8 cellular contexts compared by ENCODE assay signal in genomic region chrX:24465524-24465850, GRCh38. TPM values are rescaled to one million over a fixed set of nuclear protein-coding genes. Genes with fewer than 3 reads are reported as not detected.
A peak's percentile ranks its signal among the peaks of the same experiment; 100 is the strongest.
DNase-seq lines count a peak whose midpoint lies in the region; ATAC-seq and TF ChIP-seq lines count a peak whose summit lies in the region.

No MANE protein-coding gene starts in this region.

- H3K36me3 Mint-ChIP-seq in IgD-negative memory B cell (no peaks in the 10 kb centered on the region), mesothelial cell of epicardium (no peaks in the 10 kb centered on the region)

- TF ChIP-seq CTCF in body of pancreas (IDR thresholded peaks at IDR 0.05) (no peak), mesothelial cell of epicardium (IDR thresholded peaks at IDR 0.05; ENCODE audit: unreplicated experiment) (no peak)

- intact Hi-C loops in body of pancreas (cut with DNase I): no loop called here

- H3K9me3 ChIP-seq in body of pancreas: no peaks in the 10 kb centered on the region

- no peak for ATAC-seq in body of pancreas
- ATAC-seq in HG03521 (IDR thresholded peaks at IDR 0.05; ENCODE audit: unreplicated experiment): no peak

- peak overlapping the region in 3 of 4 donors; percentile 82 to 87 (median 84) for H3K27ac ChIP-seq in body of pancreas

- peak; percentile 34 for DNase-seq in NK-92 treated with Interleukin-12 subunit alpha and Interleukin-12 subunit beta, amount 100 ng/mL, for 24 hours (lab: John Stamatoyannopoulos, UW)
- DNase-seq in NK-92 (lab: John Stamatoyannopoulos, UW; ENCODE audit: unreplicated experiment) (no peak), body of pancreas (no peak), mesothelial cell of epicardium (ENCODE audit: low spot score in 2 of 2, unreplicated experiment in 2 of 2) (no peak), NCI-H774 (lab: John Stamatoyannopoulos, UW) (no peak)
- no peak for DNase-seq in stimulated activated CD4-positive, alpha-beta T cell treated with anti-CD3 and anti-CD28 coated beads, Interleukin-4, amount 100 ng/mL, for 24 hours

- no peaks in the 10 kb centered on the region for H3K36me3 ChIP-seq in body of pancreas (replicated peaks in 1 of 2; ENCODE audit: insufficient read depth in 1 of 2, low read depth in 2 of 2)

- no peaks in the 10 kb centered on the region for H3K27me3 ChIP-seq in body of pancreas

- no peak for TF ChIP-seq POLR2A in body of pancreas (IDR thresholded peaks at IDR 0.05)

- H3K4me3 Mint-ChIP-seq in IgD-negative memory B cell (peak overlapping the region; percentile 78 to 93 (median 86)), mesothelial cell of epicardium (peak overlapping the region; percentile 82)

- H3K4me3 ChIP-seq in body of pancreas: peak overlapping the region; percentile 27 to 31

- 2 to 9% methylated on average over 4 to 27 of the region's 27 CpGs for WGBS in body of pancreas, 2 donors

- H3K9me3 Mint-ChIP-seq in IgD-negative memory B cell: no peaks in the 10 kb centered on the region
- H3K9me3 Mint-ChIP-seq in mesothelial cell of epicardium: no peaks in the 10 kb centered on the region

- H3K4me1 Mint-ChIP-seq in IgD-negative memory B cell (peaks cover 22 to 34% (median 32%) of the 10 kb centered on the region in 3 donors), mesothelial cell of epicardium (peaks cover 45% of the 10 kb centered on the region)

- H3K27me3 Mint-ChIP-seq in IgD-negative memory B cell (no peaks in the 10 kb centered on the region), mesothelial cell of epicardium (ENCODE audit: low read depth) (no peaks in the 10 kb centered on the region)

- H3K27ac Mint-ChIP-seq in IgD-negative memory B cell: peak overlapping the region in 1 of 3 donors; percentile 92
- no peak overlapping the region for H3K27ac Mint-ChIP-seq in mesothelial cell of epicardium

- peaks cover 8% of the 10 kb centered on the region for H3K4me1 ChIP-seq in body of pancreas

RNA-seq across cellular contexts. Expression of gene PDK3, which starts 0.4 kb away (rescaled TPM):
- 29.3 TPM for polyA plus RNA-seq in IgD-negative memory B cell
- total RNA-seq in body of pancreas: 10 to 100 TPM; 11.5 to 20.2 TPM
- total RNA-seq in mesothelial cell of epicardium: 23.4 to 26.0 TPM (median 25.5 TPM) in 3 replicates
